29 cellular contexts compared by ENCODE assay signal in genomic region chr20:19327401-19327800, GRCh38.
DNase-seq lines count a peak whose midpoint lies in the region; ATAC-seq, FAIRE-seq and TF ChIP-seq lines count a peak whose summit lies in the region.
"Had no signal": no experiment of that assay in that cellular context is flagged by ENCODE, and none has a peak within 500 bp of the region (broad histone marks: within the 10 kb centered on the region; RNA-seq: fewer than 3 reads in every experiment).

No MANE protein-coding gene starts in this region.

- H3K4me1 Mint-ChIP-seq in activated CD4-positive, alpha-beta T cell treated with anti-CD3 and anti-CD28 coated beads for 36 hours: no peaks in the 10 kb centered on the region
- H3K4me1 Mint-ChIP-seq: endodermal cell had no signal

- no peak overlapping the region for H3K27ac ChIP-seq in right atrium auricular region
- H3K27ac ChIP-seq: adrenal gland, GM23248, Peyer's patch, skin epidermis, testis, vagina had no signal

- ATAC-seq in HG02852 (IDR thresholded peaks at IDR 0.05; ENCODE audit: unreplicated experiment): no peak
- no peak for ATAC-seq in activated CD4-positive, alpha-beta T cell treated with anti-CD3 and anti-CD28 coated beads for 36 hours
- ATAC-seq: activated CD4-positive, CD25-positive, alpha-beta regulatory T cell treated with anti-CD3 and anti-CD28 coated beads, Interleukin-2, amount 50 U/mL, for 24 hours; left colon had no signal

- FAIRE-seq in GM12891 (lab: Jason Lieb, UNC): peak; percentile 31

- intact Hi-C loops in cardiac septum (cut with DNase I): no loop called here
- intact Hi-C loops in activated CD4-positive, alpha-beta T cell treated with anti-CD3 and anti-CD28 coated beads for 36 hours (cut with DNase I, micrococcal nuclease): no loop called here

- no peaks in the 10 kb centered on the region for H3K27me3 ChIP-seq in right atrium auricular region
- H3K27me3 ChIP-seq: adrenal gland, Peyer's patch, testis, vagina had no signal

- no peaks in the 10 kb centered on the region for H3K9me3 Mint-ChIP-seq in activated CD4-positive, alpha-beta T cell treated with anti-CD3 and anti-CD28 coated beads for 36 hours (ENCODE audit: low read depth)
- H3K9me3 Mint-ChIP-seq: activated T-helper 1 cell treated with anti-CD3 and anti-CD28 coated beads, Interleukin-12 subunit alpha, Interleukin-12 subunit beta, Interleukin-2, Interleukin-4 antibody, amounts not matched to agents 30 ng/mL and 10 ng/mL and 1 ng/mL, durations not matched to agents 14 hours and 24 hours and 36 hours; dendritic cell treated with granulocyte-macrophage colony-stimulating factor and Interleukin-4, amounts not matched to agents 40 ng/mL and 50 ng/mL, for 4 days; endodermal cell had no signal

- TF ChIP-seq POLR2A in GM12891 (IDR thresholded peaks at IDR 0.05; ENCODE audit: low read depth, low read length): no peak

- H3K36me3 ChIP-seq in right atrium auricular region: no peaks in the 10 kb centered on the region
- H3K36me3 ChIP-seq: adrenal gland, Peyer's patch, vagina had no signal

- CTCF ChIA-PET in activated CD4-positive, alpha-beta T cell treated with anti-CD3 and anti-CD28 coated beads for 36 hours (lab: Charles Lee): interaction anchor here (1.4 kb wide), 1 partner anchor 106 kb away, joined by 3 read pairs; no protein-coding TSS in a partner anchor

- H3K27ac Mint-ChIP-seq in activated CD4-positive, alpha-beta T cell treated with anti-CD3 and anti-CD28 coated beads for 36 hours: no peak overlapping the region
- H3K27ac Mint-ChIP-seq: activated T-helper 1 cell treated with anti-CD3 and anti-CD28 coated beads, Interleukin-12 subunit alpha, Interleukin-12 subunit beta, Interleukin-2, Interleukin-4 antibody, amounts not matched to agents 30 ng/mL and 10 ng/mL and 1 ng/mL, durations not matched to agents 14 hours and 24 hours and 36 hours; dendritic cell treated with granulocyte-macrophage colony-stimulating factor and Interleukin-4, amounts not matched to agents 40 ng/mL and 50 ng/mL, for 4 days; endodermal cell had no signal

- H3K36me3 Mint-ChIP-seq in activated CD4-positive, alpha-beta T cell treated with anti-CD3 and anti-CD28 coated beads for 36 hours (ENCODE audit: low read depth): no peaks in the 10 kb centered on the region

- DNase-seq in right atrium auricular region (ENCODE audit: low spot score) (peak; percentile 2), cardiac septum (ENCODE audit: low spot score) (no peak), GM12891 (ENCODE audit: insufficient read length, low spot score) (no peak), RPMI7951 (ENCODE audit: low read depth) (peak; percentile 53), cerebellum (ENCODE audit: low spot score) (no peak)
- DNase-seq in activated CD4-positive, alpha-beta T cell treated with anti-CD3 and anti-CD28 coated beads for 36 hours: no peak
- DNase-seq: activated CD4-positive, alpha-beta T cell treated with anti-CD3 and anti-CD28 coated beads, Interleukin-2, amount 50 U/mL, for 48 hours; activated CD8-positive, alpha-beta memory T cell treated with anti-CD3 and anti-CD28 coated beads, Interleukin-2, amount 50 U/mL, for 4 hours; activated naive CD4-positive, alpha-beta T cell treated with Interleukin-2 at 50 U/mL for 16 hours; adrenal gland; DMS53; endodermal cell; GF-D8; glutamatergic neuron; GM23248; left colon; mesenchymal stem cell; NCI-H2171; Peyer's patch; SHP77 treated with DMSO at 0.1 percent for 48 hours; stimulated activated naive CD4-positive, alpha-beta T cell treated with Interleukin-2 at 50 U/mL for 16 hours; testis had no signal

- H3K4me3 ChIP-seq in right atrium auricular region: no peak overlapping the region
- H3K4me3 ChIP-seq: adrenal gland, GM23248, Peyer's patch, skin epidermis, testis, vagina had no signal

- TF ChIP-seq CTCF in right atrium auricular region (IDR thresholded peaks at IDR 0.05): no peak

- peaks cover 2% of the 10 kb centered on the region for H3K27me3 Mint-ChIP-seq in activated CD4-positive, alpha-beta T cell treated with anti-CD3 and anti-CD28 coated beads for 36 hours
- H3K27me3 Mint-ChIP-seq: dendritic cell treated with granulocyte-macrophage colony-stimulating factor and Interleukin-4, amounts not matched to agents 40 ng/mL and 50 ng/mL, for 4 days had no signal

- H3K9me3 ChIP-seq in right atrium auricular region: no peaks in the 10 kb centered on the region
- H3K9me3 ChIP-seq: adrenal gland, Peyer's patch, testis, vagina had no signal

- H3K4me1 ChIP-seq in right atrium auricular region: no peaks in the 10 kb centered on the region
- H3K4me1 ChIP-seq: adrenal gland, Peyer's patch, testis, vagina had no signal

- no peak overlapping the region for H3K4me3 Mint-ChIP-seq in activated CD4-positive, alpha-beta T cell treated with anti-CD3 and anti-CD28 coated beads for 36 hours
- H3K4me3 Mint-ChIP-seq: activated T-helper 1 cell treated with anti-CD3 and anti-CD28 coated beads, Interleukin-12 subunit alpha, Interleukin-12 subunit beta, Interleukin-2, Interleukin-4 antibody, amounts not matched to agents 30 ng/mL and 10 ng/mL and 1 ng/mL, durations not matched to agents 14 hours and 24 hours and 36 hours; central memory CD8-positive, alpha-beta T cell; dendritic cell treated with granulocyte-macrophage colony-stimulating factor and Interleukin-4, amounts not matched to agents 40 ng/mL and 50 ng/mL, for 4 days; endodermal cell had no signal

- POLR2A ChIA-PET in activated CD4-positive, alpha-beta T cell treated with anti-CD3 and anti-CD28 coated beads for 36 hours (lab: Charles Lee): no interaction called here

TF ChIP-seq in GM12891, 5 proteins besides CTCF, POLR2A, EP300 and RAD21:
- TF ChIP-seq SPI1 (IDR thresholded peaks at IDR 0.05; ENCODE audit: low read depth, low read length) (no peak), TAF1 (IDR thresholded peaks at IDR 0.05; ENCODE audit: low read depth, low read length) (no peak), POLR2AphosphoS5 (IDR thresholded peaks at IDR 0.05; ENCODE audit: low read depth, low read length) (no peak), POU2F2 (IDR thresholded peaks at IDR 0.05; ENCODE audit: low read depth, low read length) (no peak), PAX5 (IDR thresholded peaks at IDR 0.05; ENCODE audit: insufficient read depth, low read length, severe bottlenecking) (no peak)
TF ChIP-seq in GM12891: peak in this region for 0.

Comparison
In these comparisons a context has a peak if more than half of its experiments do, and no peak if none do; other contexts are left out.
1. DNase-seq: peak in right atrium auricular region (single experiment) and RPMI7951 (single experiment); none in cardiac septum (single experiment), GM12891 (single experiment), cerebellum (single experiment) and activated CD4-positive, alpha-beta T cell treated with anti-CD3 and anti-CD28 coated beads for 36 hours (single experiment).